1 cellular context compared by ENCODE assay signal in genomic region chr4:88953400-88953799, GRCh38.
TF ChIP-seq lines count a peak whose summit lies in the region.

No MANE protein-coding gene starts in this region.

TF ChIP-seq in GM23338, 12 proteins besides CTCF, POLR2A, EP300 and RAD21 (continued from another document):
- no peak for TF ChIP-seq ZNF462 (CRISPR knock-in tag; IDR thresholded peaks at IDR 0.05)
